ENCODE assay signal across 33 cellular contexts in genomic region chr12:100681074-100681473, GRCh38.
"Had no signal": no experiment of that assay in that cellular context is flagged by ENCODE, and none has a peak within 500 bp of the region (broad histone marks: within the 10 kb centered on the region; RNA-seq: fewer than 3 reads in every experiment).

No MANE protein-coding gene starts in this region.

- H3K4me1 Mint-ChIP-seq: activated B cell treated with CpG ODN at 0.5 μM for 24 hours; activated naive CD4-positive, alpha-beta T cell treated with anti-CD3 and anti-CD28 coated beads, Interleukin-2, amount 10 ng/mL, durations not matched to agents 7 days and 5 days; activated naive CD8-positive, alpha-beta T cell treated with anti-CD3 and anti-CD28 coated beads, Interleukin-2, amount 50 U/mL, for 24 hours; brain had no signal

- H3K9ac ChIP-seq: SK-N-SH had no signal

- H3K9me3 ChIP-seq: MG63, SK-N-SH had no signal

- H3K4me3 Mint-ChIP-seq: activated B cell treated with CpG ODN at 0.5 μM for 24 hours; activated CD4-positive, alpha-beta memory T cell treated with anti-CD3 and anti-CD28 coated beads for 36 hours; activated naive CD4-positive, alpha-beta T cell treated with anti-CD3 and anti-CD28 coated beads, Interleukin-2, amount 10 ng/mL, durations not matched to agents 7 days and 5 days; activated naive CD8-positive, alpha-beta T cell; activated naive CD8-positive, alpha-beta T cell treated with anti-CD3 and anti-CD28 coated beads, Interleukin-2, amount 50 U/mL, for 24 hours; activated T-cell treated with anti-CD3 and anti-CD28 coated beads, Interleukin-2, amount 50 U/mL, for 4 hours; activated T-helper 1 cell treated with anti-CD3 and anti-CD28 coated beads, Interleukin-12 subunit alpha, Interleukin-12 subunit beta, Interleukin-2, Interleukin-4 antibody, amounts not matched to agents 30 ng/mL and 10 ng/mL and 1 ng/mL, durations not matched to agents 14 hours and 24 hours and 36 hours; brain; T-helper 1 cell treated with Interleukin-12 subunit alpha and Interleukin-12 subunit beta and Interleukin-4 antibody, amounts not matched to agents 30 μg/mL and 1 μg/mL, for 36 hours; T-helper 2 cell treated with Interferon-gamma antibody and Interleukin-4, amounts not matched to agents 5 μg/mL and 100 μg/mL, for 36 hours had no signal

- H3K4me2 ChIP-seq: SK-N-SH had no signal

- DNase-seq: activated B cell treated with CpG ODN at 0.5 μM for 24 hours; activated CD4-positive, alpha-beta memory T cell treated with anti-CD3 and anti-CD28 coated beads for 36 hours; activated CD4-positive, alpha-beta T cell treated with anti-CD3 and anti-CD28 coated beads for 4 hours; activated CD4-positive, alpha-beta T cell treated with anti-CD3 and anti-CD28 coated beads, Interleukin-2, amount 50 U/mL, for 1 hour; activated CD4-positive, CD25-positive, alpha-beta regulatory T cell treated with anti-CD3 and anti-CD28 coated beads, Interleukin-2, amount 50 U/mL, for 72 hours; activated CD8-positive, alpha-beta memory T cell treated with anti-CD3 and anti-CD28 coated beads, Interleukin-2, amount 50 U/mL, for 4 hours; activated gamma-delta T cell treated with Interleukin-2 at 50 U/mL for 16 hours; activated naive CD4-positive, alpha-beta T cell treated with anti-CD3 and anti-CD28 coated beads, Interleukin-2, amount 10 ng/mL, durations not matched to agents 7 days and 5 days; activated naive CD8-positive, alpha-beta T cell treated with anti-CD3 and anti-CD28 coated beads, Interleukin-2, amount 50 U/mL, for 24 hours; activated T-cell treated with anti-CD3 and anti-CD28 coated beads for 4 hours; activated T-cell treated with anti-CD3 and anti-CD28 coated beads, Interleukin-2, amount 50 U/mL, for 4 hours; anterior cingulate cortex; caudate nucleus; cerebellar nuclear complex; MG63; NCI-H1092; NCI-H1436 treated with DMSO at 0.1 percent for 48 hours; NCI-H1694 treated with DMSO at 0.1 percent for 48 hours; NCI-H2029; NCI-H345; NCI-H510A; NCI-H526; NCI-H748 treated with DMSO at 0.1 percent for 48 hours; Peyer's patch; RPMI8226; SHP77 treated with DMSO at 0.1 percent for 48 hours; SK-N-SH had no signal

- H3K36me3 Mint-ChIP-seq: activated CD4-positive, alpha-beta memory T cell treated with anti-CD3 and anti-CD28 coated beads for 36 hours; activated naive CD4-positive, alpha-beta T cell treated with anti-CD3 and anti-CD28 coated beads, Interleukin-2, amount 10 ng/mL, durations not matched to agents 7 days and 5 days; activated naive CD8-positive, alpha-beta T cell; brain had no signal

- ATAC-seq: activated naive CD8-positive, alpha-beta T cell treated with anti-CD3 and anti-CD28 coated beads, Interleukin-2, amount 50 U/mL, for 24 hours; activated T-cell treated with anti-CD3 and anti-CD28 coated beads, Interleukin-2, amount 50 U/mL, for 4 hours had no signal

- H3K9me2 ChIP-seq: SK-N-SH had no signal

- H3K27me3 ChIP-seq: MG63, Peyer's patch, SJSA1 had no signal

- H3K27ac ChIP-seq: Peyer's patch, SJSA1 had no signal

- H3K27me3 Mint-ChIP-seq: activated naive CD4-positive, alpha-beta T cell treated with anti-CD3 and anti-CD28 coated beads, Interleukin-2, amount 10 ng/mL, durations not matched to agents 7 days and 5 days; activated naive CD8-positive, alpha-beta T cell treated with anti-CD3 and anti-CD28 coated beads, Interleukin-2, amount 50 U/mL, for 24 hours had no signal

- H3K36me3 ChIP-seq: MG63, Peyer's patch, SJSA1 had no signal

- H3K27ac Mint-ChIP-seq: activated B cell treated with CpG ODN at 0.5 μM for 24 hours; activated CD4-positive, alpha-beta memory T cell treated with anti-CD3 and anti-CD28 coated beads for 36 hours; activated naive CD4-positive, alpha-beta T cell treated with anti-CD3 and anti-CD28 coated beads, Interleukin-2, amount 10 ng/mL, durations not matched to agents 7 days and 5 days; activated naive CD8-positive, alpha-beta T cell; activated naive CD8-positive, alpha-beta T cell treated with anti-CD3 and anti-CD28 coated beads, Interleukin-2, amount 50 U/mL, for 24 hours; activated T-helper 1 cell treated with anti-CD3 and anti-CD28 coated beads, Interleukin-12 subunit alpha, Interleukin-12 subunit beta, Interleukin-2, Interleukin-4 antibody, amounts not matched to agents 30 ng/mL and 10 ng/mL and 1 ng/mL, durations not matched to agents 14 hours and 24 hours and 36 hours; brain; T-helper 1 cell treated with Interleukin-12 subunit alpha and Interleukin-12 subunit beta and Interleukin-4 antibody, amounts not matched to agents 30 μg/mL and 1 μg/mL, for 36 hours; T-helper 2 cell treated with Interferon-gamma antibody and Interleukin-4, amounts not matched to agents 5 μg/mL and 100 μg/mL, for 36 hours had no signal

- H3K4me1 ChIP-seq: Peyer's patch, SJSA1 had no signal

- H3K4me3 ChIP-seq: MG63, Peyer's patch, SJSA1 had no signal
